In the genomic region with DNA sequence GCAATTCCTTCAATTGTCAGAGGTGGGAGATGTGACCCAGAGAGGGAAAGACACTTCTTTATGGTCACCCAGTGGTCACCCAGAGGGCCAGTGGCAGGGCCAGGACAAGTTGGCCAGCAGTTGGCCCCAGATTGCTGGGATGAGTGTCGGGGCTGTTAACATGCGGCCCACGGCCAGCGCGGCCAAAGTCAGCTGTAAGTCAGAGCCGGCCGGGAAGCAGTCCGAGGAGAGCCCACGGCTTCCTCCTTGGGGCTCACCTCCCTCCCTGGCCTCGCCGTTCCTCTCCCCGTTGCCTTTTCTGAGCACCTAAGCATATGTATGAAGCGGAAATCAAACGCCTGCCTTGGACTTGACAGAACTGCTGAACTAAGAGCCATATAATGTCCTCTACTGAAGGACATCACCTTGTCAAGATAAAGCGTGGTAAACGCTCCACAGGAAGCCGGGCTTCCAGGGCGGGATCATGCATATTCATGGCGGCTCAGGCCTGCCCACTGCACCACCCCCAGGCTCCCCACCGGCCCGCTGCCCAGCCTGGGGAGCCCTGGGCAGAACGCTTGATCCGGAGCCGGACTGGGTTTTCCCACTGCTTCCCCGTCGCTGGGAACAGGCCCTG, we compare ENCODE assay signal across 1 cellular context.
A peak's percentile ranks its signal among the peaks of the same experiment; 100 is the strongest.
TF ChIP-seq lines count a peak whose summit lies in the region.

No MANE protein-coding gene starts in this region.

TF ChIP-seq in K562, 482 proteins besides CTCF, POLR2A, EP300 and RAD21 (continued from another document):
- TF ChIP-seq THAP12 (CRISPR knock-in tag; IDR thresholded peaks at IDR 0.05) (no peak), SPI1 (IDR thresholded peaks at IDR 0.05; ENCODE audit: borderline replicate concordance, low read depth, low read length) (no peak), KDM2B (CRISPR knock-in tag; IDR thresholded peaks at IDR 0.05) (no peak), CC2D1A (IDR thresholded peaks at IDR 0.05) (0 out of 2 replicates have a peak, but pooled peaks have one; percentile 18), ZNF212 (CRISPR knock-in tag; IDR thresholded peaks at IDR 0.05) (no peak), MCM3 (IDR thresholded peaks at IDR 0.05) (no peak), PHF20 (IDR thresholded peaks at IDR 0.05; ENCODE audit: partially characterized antibody) (no peak), TCF3 (CRISPR knock-in tag; IDR thresholded peaks at IDR 0.05) (no peak), DACH1 (IDR thresholded peaks at IDR 0.05; ENCODE audit: partially characterized antibody) (no peak), NFIX (CRISPR knock-in tag; IDR thresholded peaks at IDR 0.05; ENCODE audit: low read depth) (no peak), ZNF75A (CRISPR knock-in tag; IDR thresholded peaks at IDR 0.05) (no peak), RFX5 (IDR thresholded peaks at IDR 0.05; ENCODE audit: low read depth, low read length) (no peak), DMBX1 (CRISPR knock-in tag; IDR thresholded peaks at IDR 0.05; ENCODE audit: borderline replicate concordance) (peak; percentile 77; the same call in 1 of the 2 replicates), ZNF3 (CRISPR knock-in tag; IDR thresholded peaks at IDR 0.05) (no peak), ZNF253 (CRISPR knock-in tag; conservative IDR thresholded peaks at IDR 0.05) (no peak), ARHGAP35 (IDR thresholded peaks at IDR 0.05; ENCODE audit: partially characterized antibody) (no peak), ZNF785 (CRISPR knock-in tag; IDR thresholded peaks at IDR 0.05) (no peak), SAFB2 (IDR thresholded peaks at IDR 0.05; ENCODE audit: borderline replicate concordance, low read depth, low read length, severe bottlenecking) (no peak), JUND (IDR thresholded peaks at IDR 0.05; ENCODE audit: borderline replicate concordance, low read depth, low read length) (peak; percentile 43; the same call in 1 of the 2 replicates), JUND (tag; IDR thresholded peaks at IDR 0.05; ENCODE audit: borderline replicate concordance, low read depth, low read length) (no peak; the same call in 2 of the 3 replicates), CREM (IDR thresholded peaks at IDR 0.05; ENCODE audit: low read depth) (peak; percentile 20; the same call in 1 of the 2 replicates), HNRNPL (IDR thresholded peaks at IDR 0.05; ENCODE audit: low read depth, low read length) (no peak), GTF2A2 (tag; IDR thresholded peaks at IDR 0.05) (no peak), KAT7 (CRISPR knock-in tag; IDR thresholded peaks at IDR 0.05; ENCODE audit: borderline replicate concordance) (no peak), MNT (conservative IDR thresholded peaks at IDR 0.05) (peak in 1 of 2 experiments; percentile 62; a peak in 2 of 4 replicates), RAD51 (IDR thresholded peaks at IDR 0.05; ENCODE audit: borderline replicate concordance, low read depth) (no peak), SREBF1 (IDR thresholded peaks at IDR 0.05; ENCODE audit: borderline replicate concordance, low read depth, low read length) (no peak), NCOA6 (IDR thresholded peaks at IDR 0.05) (no peak), CLOCK (CRISPR knock-in tag; IDR thresholded peaks at IDR 0.05; ENCODE audit: borderline replicate concordance) (no peak), ZNF780A (CRISPR knock-in tag; IDR thresholded peaks at IDR 0.05) (no peak), RBM25 (IDR thresholded peaks at IDR 0.05; ENCODE audit: low read depth, low read length, severe bottlenecking) (no peak), CBX5 (IDR thresholded peaks at IDR 0.05; ENCODE audit: borderline replicate concordance, low read depth) (no peak), PCBP2 (IDR thresholded peaks at IDR 0.05; ENCODE audit: low read depth, low read length, poor library complexity, severe bottlenecking) (no peak), FOXK2 (conservative IDR thresholded peaks at IDR 0.05 in 1 of 2, IDR thresholded peaks at IDR 0.05 in 1 of 2; ENCODE audit: low read depth in 2 of 2) (no peak), SIN3A (IDR thresholded peaks at IDR 0.05; ENCODE audit: borderline replicate concordance in 2 of 2, control insufficient read depth in 1 of 2, low read depth in 2 of 2, low read length in 2 of 2) (no peak), SFPQ (IDR thresholded peaks at IDR 0.05; ENCODE audit: low read depth, low read length) (no peak)
- TF ChIP-seq, protein P1, sequence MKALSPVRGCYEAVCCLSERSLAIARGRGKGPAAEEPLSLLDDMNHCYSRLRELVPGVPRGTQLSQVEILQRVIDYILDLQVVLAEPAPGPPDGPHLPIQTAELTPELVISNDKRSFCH (CRISPR knock-in tag; IDR thresholded peaks at IDR 0.05) = no peak
- TF ChIP-seq, protein P1 (tag; IDR thresholded peaks at IDR 0.05) = peak; percentile 76; the same call in 1 of the 2 replicates
- TF ChIP-seq, protein P2, sequence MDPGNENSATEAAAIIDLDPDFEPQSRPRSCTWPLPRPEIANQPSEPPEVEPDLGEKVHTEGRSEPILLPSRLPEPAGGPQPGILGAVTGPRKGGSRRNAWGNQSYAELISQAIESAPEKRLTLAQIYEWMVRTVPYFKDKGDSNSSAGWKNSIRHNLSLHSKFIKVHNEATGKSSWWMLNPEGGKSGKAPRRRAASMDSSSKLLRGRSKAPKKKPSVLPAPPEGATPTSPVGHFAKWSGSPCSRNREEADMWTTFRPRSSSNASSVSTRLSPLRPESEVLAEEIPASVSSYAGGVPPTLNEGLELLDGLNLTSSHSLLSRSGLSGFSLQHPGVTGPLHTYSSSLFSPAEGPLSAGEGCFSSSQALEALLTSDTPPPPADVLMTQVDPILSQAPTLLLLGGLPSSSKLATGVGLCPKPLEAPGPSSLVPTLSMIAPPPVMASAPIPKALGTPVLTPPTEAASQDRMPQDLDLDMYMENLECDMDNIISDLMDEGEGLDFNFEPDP (CRISPR knock-in tag; IDR thresholded peaks at IDR 0.05) = no peak
- TF ChIP-seq, protein P3, sequence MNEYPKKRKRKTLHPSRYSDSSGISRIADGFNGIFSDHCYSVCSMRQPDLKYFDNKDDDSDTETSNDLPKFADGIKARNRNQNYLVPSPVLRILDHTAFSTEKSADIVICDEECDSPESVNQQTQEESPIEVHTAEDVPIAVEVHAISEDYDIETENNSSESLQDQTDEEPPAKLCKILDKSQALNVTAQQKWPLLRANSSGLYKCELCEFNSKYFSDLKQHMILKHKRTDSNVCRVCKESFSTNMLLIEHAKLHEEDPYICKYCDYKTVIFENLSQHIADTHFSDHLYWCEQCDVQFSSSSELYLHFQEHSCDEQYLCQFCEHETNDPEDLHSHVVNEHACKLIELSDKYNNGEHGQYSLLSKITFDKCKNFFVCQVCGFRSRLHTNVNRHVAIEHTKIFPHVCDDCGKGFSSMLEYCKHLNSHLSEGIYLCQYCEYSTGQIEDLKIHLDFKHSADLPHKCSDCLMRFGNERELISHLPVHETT (CRISPR knock-in tag; conservative IDR thresholded peaks at IDR 0.05 in 1 of 2, IDR thresholded peaks at IDR 0.05 in 1 of 2) = peak in 1 of 2 experiments; percentile 46; a peak in 1 of 4 replicates
TF ChIP-seq in K562: peak in this region for 72.
